In the genomic region with DNA sequence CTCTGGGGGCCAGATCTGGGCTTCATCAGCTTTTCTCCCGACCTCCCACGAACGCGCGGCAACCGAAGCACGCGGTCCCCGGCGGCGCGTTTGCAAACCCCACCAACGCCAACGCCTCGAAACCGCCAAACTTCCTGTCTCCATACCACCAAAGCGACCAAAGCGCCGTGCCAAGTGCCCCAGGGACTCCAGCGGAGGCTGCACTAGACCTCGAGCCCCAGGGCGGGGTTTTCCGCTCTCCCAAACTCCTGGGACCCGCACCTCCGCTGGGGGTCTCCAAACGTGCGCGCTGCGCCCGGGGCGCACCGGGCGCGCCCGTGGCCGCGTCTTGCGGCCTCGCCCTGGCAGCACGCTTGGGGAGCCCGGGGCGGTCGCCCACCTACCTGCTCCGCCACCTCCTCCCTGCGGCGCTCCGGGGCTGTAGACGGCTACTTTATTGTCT, we compare ENCODE assay signal across 2 cellular contexts.
TF ChIP-seq lines count a peak whose summit lies in the region.

No MANE protein-coding gene starts in this region.

TF ChIP-seq in SK-N-SH, 30 proteins besides CTCF, POLR2A, EP300 and RAD21 (continued from another document):
- TF ChIP-seq, protein P1, sequence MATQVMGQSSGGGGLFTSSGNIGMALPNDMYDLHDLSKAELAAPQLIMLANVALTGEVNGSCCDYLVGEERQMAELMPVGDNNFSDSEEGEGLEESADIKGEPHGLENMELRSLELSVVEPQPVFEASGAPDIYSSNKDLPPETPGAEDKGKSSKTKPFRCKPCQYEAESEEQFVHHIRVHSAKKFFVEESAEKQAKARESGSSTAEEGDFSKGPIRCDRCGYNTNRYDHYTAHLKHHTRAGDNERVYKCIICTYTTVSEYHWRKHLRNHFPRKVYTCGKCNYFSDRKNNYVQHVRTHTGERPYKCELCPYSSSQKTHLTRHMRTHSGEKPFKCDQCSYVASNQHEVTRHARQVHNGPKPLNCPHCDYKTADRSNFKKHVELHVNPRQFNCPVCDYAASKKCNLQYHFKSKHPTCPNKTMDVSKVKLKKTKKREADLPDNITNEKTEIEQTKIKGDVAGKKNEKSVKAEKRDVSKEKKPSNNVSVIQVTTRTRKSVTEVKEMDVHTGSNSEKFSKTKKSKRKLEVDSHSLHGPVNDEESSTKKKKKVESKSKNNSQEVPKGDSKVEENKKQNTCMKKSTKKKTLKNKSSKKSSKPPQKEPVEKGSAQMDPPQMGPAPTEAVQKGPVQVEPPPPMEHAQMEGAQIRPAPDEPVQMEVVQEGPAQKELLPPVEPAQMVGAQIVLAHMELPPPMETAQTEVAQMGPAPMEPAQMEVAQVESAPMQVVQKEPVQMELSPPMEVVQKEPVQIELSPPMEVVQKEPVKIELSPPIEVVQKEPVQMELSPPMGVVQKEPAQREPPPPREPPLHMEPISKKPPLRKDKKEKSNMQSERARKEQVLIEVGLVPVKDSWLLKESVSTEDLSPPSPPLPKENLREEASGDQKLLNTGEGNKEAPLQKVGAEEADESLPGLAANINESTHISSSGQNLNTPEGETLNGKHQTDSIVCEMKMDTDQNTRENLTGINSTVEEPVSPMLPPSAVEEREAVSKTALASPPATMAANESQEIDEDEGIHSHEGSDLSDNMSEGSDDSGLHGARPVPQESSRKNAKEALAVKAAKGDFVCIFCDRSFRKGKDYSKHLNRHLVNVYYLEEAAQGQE (IDR thresholded peaks at IDR 0.05; ENCODE audit: low read depth, low read length), result no peak
- TF ChIP-seq GABPA (IDR thresholded peaks at IDR 0.05; ENCODE audit: low read depth), result no peak
- no peak for TF ChIP-seq YY1 (IDR thresholded peaks at IDR 0.05; ENCODE audit: low read depth)
- no peak for TF ChIP-seq IRF3 (IDR thresholded peaks at IDR 0.05; ENCODE audit: low read depth, low read length)
- no peak for TF ChIP-seq CHD2 (IDR thresholded peaks at IDR 0.05; ENCODE audit: low read length, partially characterized antibody)
- TF ChIP-seq, protein P2, sequence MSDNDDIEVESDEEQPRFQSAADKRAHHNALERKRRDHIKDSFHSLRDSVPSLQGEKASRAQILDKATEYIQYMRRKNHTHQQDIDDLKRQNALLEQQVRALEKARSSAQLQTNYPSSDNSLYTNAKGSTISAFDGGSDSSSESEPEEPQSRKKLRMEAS (IDR thresholded peaks at IDR 0.05; ENCODE audit: low read depth), result no peak
- TF ChIP-seq ELF1 (IDR thresholded peaks at IDR 0.05), result no peak
- no peak for TF ChIP-seq JUND (IDR thresholded peaks at IDR 0.05)
- TF ChIP-seq RCOR1 (IDR thresholded peaks at IDR 0.05; ENCODE audit: low read length), result no peak
- no peak for TF ChIP-seq GATA2 (CRISPR knock-in tag; IDR thresholded peaks at IDR 0.05)
- no peak for TF ChIP-seq POLR2AphosphoS5 (IDR thresholded peaks at IDR 0.05; ENCODE audit: low read depth, low read length)
- TF ChIP-seq SMC3 (IDR thresholded peaks at IDR 0.05; ENCODE audit: low read depth, low read length), result no peak
- no peak for TF ChIP-seq USF2 (IDR thresholded peaks at IDR 0.05; ENCODE audit: borderline replicate concordance, low read depth, low read length)
- TF ChIP-seq NRF1 (IDR thresholded peaks at IDR 0.05; ENCODE audit: low read depth, low read length), result no peak
- TF ChIP-seq TEAD4 (IDR thresholded peaks at IDR 0.05; ENCODE audit: borderline replicate concordance, insufficient read depth), result no peak
- TF ChIP-seq RFX5 (IDR thresholded peaks at IDR 0.05; ENCODE audit: low read length), result no peak
- no peak for TF ChIP-seq RXRA (IDR thresholded peaks at IDR 0.05; ENCODE audit: borderline replicate concordance, low read depth)
- TF ChIP-seq PBX3 (IDR thresholded peaks at IDR 0.05), result no peak

TF ChIP-seq in SK-N-SH treated with all-trans-retinoic acid at 6 μM for 48 hours, 23 proteins besides CTCF, POLR2A, EP300 and RAD21 (continued from another document):
- TF ChIP-seq RARB (CRISPR knock-in tag; IDR thresholded peaks at IDR 0.05) (no peak), ZNF8 (CRISPR knock-in tag; IDR thresholded peaks at IDR 0.05) (no peak), GLIS3 (CRISPR knock-in tag; IDR thresholded peaks at IDR 0.05) (no peak), TCF4 (CRISPR knock-in tag; IDR thresholded peaks at IDR 0.05; ENCODE audit: borderline replicate concordance) (no peak)
